In genomic region chr17:30236807-30237206, GRCh38 we compare ENCODE assay signal across 8 cellular contexts. TPM values are rescaled to one million over a fixed set of nuclear protein-coding genes. Genes with fewer than 3 reads are reported as not detected.
DNase-seq lines count a peak whose midpoint lies in the region; ATAC-seq, FAIRE-seq and TF ChIP-seq lines count a peak whose summit lies in the region.

No MANE protein-coding gene starts in this region.

- intact Hi-C loops in Panc1 (cut with micrococcal nuclease; ENCODE audit: unreplicated experiment) = loop anchor here (5.0 kb wide), 2 partner anchors 115 to 135 kb away; no protein-coding TSS in a partner anchor
- intact Hi-C loops in mucosa of descending colon (cut with DNase I, micrococcal nuclease) = no loop called here
- intact Hi-C loops in sigmoid colon (cut with DNase I) = loop anchor here (2.0 to 5.0 kb wide), 2 partner anchors 110 to 132 kb away; no protein-coding TSS in a partner anchor

- peaks cover 20% of the 10 kb centered on the region for H3K4me1 ChIP-seq in Panc1 (ENCODE audit: control insufficient read depth, insufficient read depth, low read length)
- H3K4me1 ChIP-seq in mucosa of descending colon (ENCODE audit: low read depth) = peaks cover 17% of the 10 kb centered on the region
- peaks cover 0 to 33% (median 27%) of the 10 kb centered on the region in 4 donors for H3K4me1 ChIP-seq in sigmoid colon

- no peak overlapping the region for H3K4me3 ChIP-seq in Panc1 (ENCODE audit: low read depth in 2 of 2, low read length in 2 of 2)
- H3K4me3 ChIP-seq in mucosa of descending colon = no peak overlapping the region
- H3K4me3 ChIP-seq in sigmoid colon = no peak overlapping the region

- H3K9me3 Mint-ChIP-seq in activated CD4-positive, alpha-beta T cell treated with anti-CD3 and anti-CD28 coated beads, Interleukin-2, amount 10 ng/mL, durations not matched to agents 7 days and 5 days = no peaks in the 10 kb centered on the region
- no peaks in the 10 kb centered on the region for H3K9me3 Mint-ChIP-seq in endothelial cell (ENCODE audit: unreplicated experiment)

- CTCF ChIA-PET in activated CD4-positive, alpha-beta T cell treated with anti-CD3 and anti-CD28 coated beads, Interleukin-2, amount 10 ng/mL, durations not matched to agents 7 days and 5 days (lab: Charles Lee) = interaction anchor here (0.6 to 1.8 kb wide), 3 partner anchors 17 to 69 kb away, joined by 3 to 4 read pairs (median 4); no protein-coding TSS in a partner anchor
- CTCF ChIA-PET in Panc1 (lab: Charles Lee) = interaction anchor here (0.5 to 2.2 kb wide), 9 partner anchors 20 to 649 kb away, joined by 3 to 32 read pairs (median 4); no protein-coding TSS in a partner anchor

- H3K4me1 Mint-ChIP-seq in activated CD4-positive, alpha-beta T cell treated with anti-CD3 and anti-CD28 coated beads, Interleukin-2, amount 10 ng/mL, durations not matched to agents 7 days and 5 days = peaks cover 26% of the 10 kb centered on the region
- H3K4me1 Mint-ChIP-seq in endothelial cell (ENCODE audit: unreplicated experiment) = peaks cover 15% of the 10 kb centered on the region

- H3K27ac ChIP-seq in Panc1 (ENCODE audit: low read length) (no peak overlapping the region), sigmoid colon (no peak overlapping the region)

- POLR2A ChIA-PET in activated CD4-positive, alpha-beta T cell treated with anti-CD3 and anti-CD28 coated beads, Interleukin-2, amount 10 ng/mL, durations not matched to agents 7 days and 5 days (lab: Charles Lee) = no interaction called here
- POLR2A ChIA-PET in Panc1 (lab: Charles Lee) = interaction anchor here (0.6 to 0.7 kb wide), 3 partner anchors 12 to 1256 kb away, joined by 3 to 9 read pairs (median 4); no protein-coding TSS in a partner anchor

- BruUV-seq in Panc1 (replicated peaks; lab: Mats Ljungman, UMichigan) = no TSS peak

- no peaks in the 10 kb centered on the region for H3K9me3 ChIP-seq in Panc1 (ENCODE audit: control insufficient read depth, insufficient read depth, low read depth, low read length)
- H3K9me3 ChIP-seq in mucosa of descending colon = no peaks in the 10 kb centered on the region
- no peaks in the 10 kb centered on the region for H3K9me3 ChIP-seq in sigmoid colon

- TF ChIP-seq POLR2A in sigmoid colon (IDR thresholded peaks at IDR 0.05) = no peak

- peak overlapping the region; percentile 28 for H3K4me3 Mint-ChIP-seq in activated CD4-positive, alpha-beta T cell treated with anti-CD3 and anti-CD28 coated beads, Interleukin-2, amount 10 ng/mL, durations not matched to agents 7 days and 5 days
- no peak overlapping the region for H3K4me3 Mint-ChIP-seq in endothelial cell (ENCODE audit: unreplicated experiment)

- WGBS in sigmoid colon, 2 donors = 2 to 5% methylated on average over 20 of the region's 20 CpGs

- ATAC-seq in Panc1 = peak; percentile 88
- ATAC-seq in mucosa of descending colon = peak; percentile 79

- in situ Hi-C loops in Panc1 (cut with HindIII; ENCODE audit: low pct_unique_long_range_greater_than_20kb, low sequenced_read_pairs) (no loop called here), G401 (cut with HindIII; ENCODE audit: low sequenced_read_pairs) (no loop called here)

- no peaks in the 10 kb centered on the region for H3K36me3 ChIP-seq in Panc1 (ENCODE audit: control insufficient read depth, insufficient read depth, low read length)
- no peaks in the 10 kb centered on the region for H3K36me3 ChIP-seq in mucosa of descending colon (ENCODE audit: low read depth)
- H3K36me3 ChIP-seq in sigmoid colon = no peaks in the 10 kb centered on the region

- H3K27ac Mint-ChIP-seq in activated CD4-positive, alpha-beta T cell treated with anti-CD3 and anti-CD28 coated beads, Interleukin-2, amount 10 ng/mL, durations not matched to agents 7 days and 5 days = no peak overlapping the region
- H3K27ac Mint-ChIP-seq in endothelial cell (ENCODE audit: unreplicated experiment) = no peak overlapping the region

- H3K27me3 Mint-ChIP-seq in activated CD4-positive, alpha-beta T cell treated with anti-CD3 and anti-CD28 coated beads, Interleukin-2, amount 10 ng/mL, durations not matched to agents 7 days and 5 days = peaks cover 78% of the 10 kb centered on the region
- H3K27me3 Mint-ChIP-seq in endothelial cell (ENCODE audit: unreplicated experiment) = peaks cover 24% of the 10 kb centered on the region

- DNase-seq in activated CD4-positive, alpha-beta T cell treated with anti-CD3 and anti-CD28 coated beads, Interleukin-2, amount 10 ng/mL, durations not matched to agents 7 days and 5 days = no peak
- DNase-seq in activated CD4-positive, alpha-beta T cell treated with anti-CD3 and anti-CD28 coated beads for 4 hours = no peak
- DNase-seq in Panc1 (ENCODE audit: low read depth, low spot score) (no peak), endothelial cell (ENCODE audit: low spot score) (peak; percentile 82), mucosa of descending colon (peak in 2 of 3 donors; percentile 57 to 75), sigmoid colon (no peak), G401 (ENCODE audit: low spot score) (no peak), urothelium cell line (ENCODE audit: low spot score) (no peak)

- no peak for FAIRE-seq in urothelium cell line (lab: Jason Lieb, UNC)

- H3K27me3 ChIP-seq in Panc1 (ENCODE audit: control insufficient read depth, insufficient read depth, low read length) (peaks cover 17% of the 10 kb centered on the region), sigmoid colon (peaks cover 26 to 66% (median 44%) of the 10 kb centered on the region in 3 donors)

- H3K36me3 Mint-ChIP-seq in activated CD4-positive, alpha-beta T cell treated with anti-CD3 and anti-CD28 coated beads, Interleukin-2, amount 10 ng/mL, durations not matched to agents 7 days and 5 days (ENCODE audit: low read depth) = no peaks in the 10 kb centered on the region
- H3K36me3 Mint-ChIP-seq in endothelial cell (ENCODE audit: low read depth, unreplicated experiment) = peaks cover 8% of the 10 kb centered on the region

- no peak for TF ChIP-seq EP300 in sigmoid colon (IDR thresholded peaks at IDR 0.05)

- peak; percentile 76 for TF ChIP-seq CTCF in Panc1 (IDR thresholded peaks at IDR 0.05)
- TF ChIP-seq CTCF in endothelial cell (IDR thresholded peaks at IDR 0.05; ENCODE audit: unreplicated experiment) = peak; percentile 20
- no peak for TF ChIP-seq CTCF in mucosa of descending colon (IDR thresholded peaks at IDR 0.05)
- peak in 1 of 4 experiments; percentile 12 for TF ChIP-seq CTCF in sigmoid colon (IDR thresholded peaks at IDR 0.05)

RNA-seq across cellular contexts. Expression of gene SLC6A4, which starts 1.3 kb away (rescaled TPM):
- total RNA-seq in activated CD4-positive, alpha-beta T cell treated with anti-CD3 and anti-CD28 coated beads, Interleukin-2, amount 10 ng/mL, durations not matched to agents 7 days and 5 days = under 1 TPM in 1 of 2 experiments, not detected in 1; 0.12 TPM
- not detected for total RNA-seq in Panc1 (2021; ENCODE audit: unreplicated experiment)
- polyA plus RNA-seq in Panc1 (2012; ENCODE audit: insufficient read length) = not detected
- total RNA-seq in endothelial cell (ENCODE audit: unreplicated experiment) = 1.0 TPM
- 1 to 10 TPM in 2 of 3 donors, under 1 TPM in 1; 0.32 to 1.8 (median 1.2) TPM for total RNA-seq in mucosa of descending colon
- total RNA-seq in sigmoid colon = under 1 TPM in 1 of 4 donors, not detected in 3; 0.36 TPM
- under 1 TPM in 1 of 3 donors, not detected in 2; 0.20 TPM for polyA plus RNA-seq in sigmoid colon
- total RNA-seq in G401 (2014; rRNA removed; shearing (Covaris generic)) = not detected in 2 replicates

RNA-seq across cellular contexts. Expression of gene BLMH, which starts 54.9 kb away (rescaled TPM):
- total RNA-seq in activated CD4-positive, alpha-beta T cell treated with anti-CD3 and anti-CD28 coated beads, Interleukin-2, amount 10 ng/mL, durations not matched to agents 7 days and 5 days = 10 to 100 TPM; 47.0 to 52.7 TPM
- total RNA-seq in Panc1 (2021; ENCODE audit: unreplicated experiment) (59.0 TPM), endothelial cell (ENCODE audit: unreplicated experiment) (150 TPM), mucosa of descending colon (10 to 100 TPM; 18.1 to 31.9 (median 22.0) TPM), sigmoid colon (10 to 100 TPM; 19.3 to 33.8 (median 27.2) TPM)
- 41.7 TPM for polyA plus RNA-seq in Panc1 (2012; ENCODE audit: insufficient read length)
- 10 to 100 TPM in 2 of 3 donors, 1 to 10 TPM in 1; 8.6 to 20.8 (median 12.6) TPM for polyA plus RNA-seq in sigmoid colon
- 47.0 TPM in 2 replicates for total RNA-seq in G401 (2014; rRNA removed; shearing (Covaris generic))

Comparison
In these comparisons a context has a peak if more than half of its experiments do, and no peak if none do; other contexts are left out.
1. DNase-seq: peak in endothelial cell (single experiment) and mucosa of descending colon (2 of 3); none in activated CD4-positive, alpha-beta T cell treated with anti-CD3 and anti-CD28 coated beads, Interleukin-2, amount 10 ng/mL, durations not matched to agents 7 days and 5 days (single experiment), activated CD4-positive, alpha-beta T cell treated with anti-CD3 and anti-CD28 coated beads for 4 hours (0 of 2), Panc1 (single experiment), sigmoid colon (single experiment), G401 (single experiment) and urothelium cell line (single experiment).
2. intact Hi-C loops: an anchor here in Panc1 (5.0 kb wide) and sigmoid colon (2.0 to 5.0 kb wide); none called in mucosa of descending colon.